Comparison of ENCODE assay signal across 8 cellular contexts in the genomic region with DNA sequence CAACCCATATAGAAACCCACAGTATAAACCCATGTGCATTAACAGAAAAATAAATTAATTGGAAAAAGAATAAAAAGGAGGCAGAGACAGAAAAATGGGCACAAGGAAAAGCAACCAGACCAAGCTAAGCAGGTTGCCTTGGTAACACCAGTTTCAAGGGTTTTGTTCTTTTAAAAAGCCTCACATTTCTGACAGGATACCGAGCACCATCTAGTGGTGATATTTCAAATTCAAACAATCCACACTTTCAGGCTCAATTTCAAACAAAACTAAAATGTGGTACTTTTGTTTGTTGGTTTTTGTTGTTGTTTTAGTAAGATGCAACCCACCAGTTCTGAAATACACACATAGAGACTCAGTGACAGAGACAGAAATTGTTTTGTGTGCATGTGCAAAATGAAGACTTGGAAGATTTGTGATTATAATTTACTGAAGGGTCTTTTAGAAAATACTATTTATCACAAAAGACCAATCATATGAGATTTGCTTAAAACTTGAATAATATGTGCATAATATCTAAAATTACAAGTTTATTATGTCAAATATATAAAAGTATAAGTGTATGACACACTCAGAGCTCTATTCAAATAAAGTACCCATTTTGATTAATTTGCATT.
DNase-seq lines count a peak whose midpoint lies in the region; ATAC-seq and TF ChIP-seq lines count a peak whose summit lies in the region.
"Had no signal": no experiment of that assay in that cellular context is flagged by ENCODE, and none has a peak within 500 bp of the region (broad histone marks: within the 10 kb centered on the region; RNA-seq: fewer than 3 reads in every experiment).

No MANE protein-coding gene starts in this region.

- H3K9me3 Mint-ChIP-seq in progenitor cell of endocrine pancreas (ENCODE audit: low read depth), result peaks cover 6% of the 10 kb centered on the region
- H3K9me3 Mint-ChIP-seq: dendritic cell treated with granulocyte-macrophage colony-stimulating factor and Interleukin-4, amounts not matched to agents 40 ng/mL and 50 ng/mL, for 4 days had no signal

- no peaks in the 10 kb centered on the region for H3K27me3 ChIP-seq in ovary

- H3K36me3 ChIP-seq in ovary, result no peaks in the 10 kb centered on the region

- TF ChIP-seq CTCF in GM12874 (IDR thresholded peaks at IDR 0.05; ENCODE audit: insufficient read depth, low read depth, low read length) (peak; percentile 51; the same call in 1 of the 2 replicates), epithelial cell of proximal tubule (conservative IDR thresholded peaks at IDR 0.05; ENCODE audit: low read depth, low read length) (peak; percentile 78), progenitor cell of endocrine pancreas (IDR thresholded peaks at IDR 0.05; ENCODE audit: unreplicated experiment) (peak; percentile 80), ovary (IDR thresholded peaks at IDR 0.05) (no peak)

- DNase-seq in Jurkat, Clone E6-1 (ENCODE audit: low read depth, low spot score), result peak; percentile 60
- DNase-seq in OCI-M2 (lab: John Stamatoyannopoulos, UW; ENCODE audit: unreplicated experiment), result peak; percentile 7
- peak; percentile 7 for DNase-seq in epithelial cell of proximal tubule (ENCODE audit: low read depth)
- no peak for DNase-seq in progenitor cell of endocrine pancreas (ENCODE audit: low spot score, unreplicated experiment)
- no peak for DNase-seq in ovary

- no peaks in the 10 kb centered on the region for H3K4me1 ChIP-seq in ovary (ENCODE audit: insufficient read depth)

- no peaks in the 10 kb centered on the region for H3K9me3 ChIP-seq in ovary

- 0 to 2% (median 1%) methylated on average over 1 of the region's 1 CpG for WGBS in ovary, 3 donors

- intact Hi-C loops in ovary (cut with DNase I), result no loop called here

- no peak overlapping the region for H3K27ac ChIP-seq in ovary

- H3K4me1 Mint-ChIP-seq in progenitor cell of endocrine pancreas (ENCODE audit: low read depth), result peaks cover 2% of the 10 kb centered on the region

- no peak for TF ChIP-seq POLR2A in ovary (IDR thresholded peaks at IDR 0.05)

- H3K4me3 Mint-ChIP-seq in progenitor cell of endocrine pancreas (ENCODE audit: low read depth), result no peak overlapping the region
- H3K4me3 Mint-ChIP-seq: dendritic cell treated with granulocyte-macrophage colony-stimulating factor and Interleukin-4, amounts not matched to agents 40 ng/mL and 50 ng/mL, for 4 days had no signal

- no peak overlapping the region for H3K4me3 ChIP-seq in Jurkat, Clone E6-1 (ENCODE audit: low read length)
- no peak overlapping the region for H3K4me3 ChIP-seq in epithelial cell of proximal tubule (ENCODE audit: low read depth, low read length)
- no peak overlapping the region for H3K4me3 ChIP-seq in ovary

- no peaks in the 10 kb centered on the region for H3K27me3 Mint-ChIP-seq in progenitor cell of endocrine pancreas

- TF ChIP-seq EP300 in ovary (IDR thresholded peaks at IDR 0.05), result no peak

- H3K36me3 Mint-ChIP-seq in progenitor cell of endocrine pancreas (ENCODE audit: insufficient read depth), result no peaks in the 10 kb centered on the region

- ATAC-seq in GM21825 (IDR thresholded peaks at IDR 0.05; ENCODE audit: unreplicated experiment), result peak; percentile 88

- H3K27ac Mint-ChIP-seq in progenitor cell of endocrine pancreas, result no peak overlapping the region
- H3K27ac Mint-ChIP-seq: dendritic cell treated with granulocyte-macrophage colony-stimulating factor and Interleukin-4, amounts not matched to agents 40 ng/mL and 50 ng/mL, for 4 days had no signal

Comparison
In these comparisons a context has a peak if more than half of its experiments do, and no peak if none do; other contexts are left out.
1. CTCF ChIP-seq: peak in GM12874 (single experiment), epithelial cell of proximal tubule (single experiment) and progenitor cell of endocrine pancreas (single experiment); none in ovary (0 of 3).
2. DNase-seq: peak in Jurkat, Clone E6-1 (single experiment), OCI-M2 (single experiment) and epithelial cell of proximal tubule (single experiment); none in progenitor cell of endocrine pancreas (single experiment) and ovary (0 of 5).